Comparison of ENCODE assay signal across 24 cellular contexts in the genomic region with DNA sequence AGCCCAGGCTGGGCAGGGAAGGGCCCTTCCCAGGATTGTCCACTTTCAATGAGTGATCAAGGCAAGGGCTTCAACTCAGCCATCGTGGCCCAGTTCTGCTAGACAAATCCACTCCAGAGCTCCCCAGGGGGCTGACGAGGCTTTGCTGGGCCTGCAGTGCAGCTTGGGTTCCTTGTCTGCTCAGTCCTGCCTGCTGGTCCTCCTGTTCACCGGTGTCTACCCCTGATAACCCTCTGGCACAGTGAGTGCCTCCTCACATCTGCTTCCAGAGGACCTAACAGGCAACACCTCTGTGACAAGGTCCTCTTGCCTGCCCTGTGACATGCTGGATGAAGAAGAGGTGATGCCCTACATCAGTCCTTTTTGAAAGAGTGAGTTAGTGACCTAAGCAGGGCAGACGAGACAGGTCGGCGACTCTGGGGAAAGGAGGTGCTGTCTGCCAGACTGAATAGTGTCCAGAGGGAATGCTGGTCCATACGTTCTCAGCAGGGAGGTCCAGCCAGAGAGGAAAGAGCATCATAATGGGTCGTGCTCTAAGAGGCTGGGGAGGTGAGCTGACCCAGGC. TPM values are rescaled to one million over a fixed set of nuclear protein-coding genes. Genes with fewer than 3 reads are reported as not detected.
"Had no signal": no experiment of that assay in that cellular context is flagged by ENCODE, and none has a peak within 500 bp of the region (broad histone marks: within the 10 kb centered on the region; RNA-seq: fewer than 3 reads in every experiment).

No MANE protein-coding gene starts in this region.

- H3K36me3 ChIP-seq: esophagus muscularis mucosa, gastrocnemius medialis, sigmoid colon, stomach, thoracic aorta, transverse colon had no signal

- H3K36me3 Mint-ChIP-seq: immature natural killer cell had no signal

- H3K4me1 ChIP-seq: gastrocnemius medialis, sigmoid colon, stomach had no signal

- DNase-seq: cortex of kidney; dorsolateral prefrontal cortex; effector memory CD4-positive, alpha-beta T cell; gastrocnemius medialis; immature natural killer cell; mammary epithelial cell; naive thymus-derived CD4-positive, alpha-beta T cell; nephron progenitor cell; sigmoid colon; stimulated activated CD4-positive, alpha-beta T cell treated with anti-CD3 and anti-CD28 coated beads, Interleukin-2, amount 100 ng/mL, for 24 hours; stimulated activated CD4-positive, alpha-beta T cell treated with anti-CD3 and anti-CD28 coated beads, Interleukin-4, amount 100 ng/mL, for 4 hours; stimulated activated naive CD4-positive, alpha-beta T cell; stomach; transverse colon had no signal

- H3K4me1 Mint-ChIP-seq: immature natural killer cell, nephron progenitor cell had no signal

- H3K27ac Mint-ChIP-seq: immature natural killer cell; naive thymus-derived CD4-positive, alpha-beta T cell; nephron progenitor cell had no signal

- H3K27me3 ChIP-seq: sigmoid colon, transverse colon had no signal

- ATAC-seq: gastrocnemius medialis; left colon; naive thymus-derived CD4-positive, alpha-beta T cell had no signal

- H3K27ac ChIP-seq: epithelial cell of prostate, esophagus muscularis mucosa, gastrocnemius medialis, sigmoid colon, skin epidermis, stomach, thoracic aorta, transverse colon had no signal

- H3K4me3 ChIP-seq: dorsolateral prefrontal cortex, esophagus muscularis mucosa, gastrocnemius medialis, sigmoid colon, skin epidermis, stomach, thoracic aorta, transverse colon had no signal

- H3K9me3 ChIP-seq: esophagus muscularis mucosa, gastrocnemius medialis, sigmoid colon, stomach, thoracic aorta, transverse colon had no signal

- H3K9me3 Mint-ChIP-seq: nephron progenitor cell had no signal

- H3K4me3 Mint-ChIP-seq: immature natural killer cell; naive thymus-derived CD4-positive, alpha-beta T cell; nephron progenitor cell had no signal

RNA-seq across cellular contexts. Expression of a gene that starts 20.9 kb away (rescaled TPM):
- total RNA-seq: chondrocyte; fibroblast of villous mesenchyme; gastrocnemius medialis; lower leg skin; mononuclear cell; naive thymus-derived CD4-positive, alpha-beta T cell; osteocyte; thoracic aorta had no signal
- polyA plus RNA-seq: immature natural killer cell; naive thymus-derived CD4-positive, alpha-beta T cell had no signal
